9 cellular contexts compared by ENCODE assay signal in genomic region chr2:11681722-11682589, GRCh38. TPM values are rescaled to one million over a fixed set of nuclear protein-coding genes. Genes with fewer than 3 reads are reported as not detected.
A peak's percentile ranks its signal among the peaks of the same experiment; 100 is the strongest.
DNase-seq lines count a peak whose midpoint lies in the region; ATAC-seq and TF ChIP-seq lines count a peak whose summit lies in the region.
"Had no signal": no experiment of that assay in that cellular context is flagged by ENCODE, and none has a peak within 500 bp of the region (broad histone marks: within the 10 kb centered on the region; RNA-seq: fewer than 3 reads in every experiment).

No MANE protein-coding gene starts in this region.

- H3K9ac ChIP-seq in SK-N-SH (no peak overlapping the region), adipocyte (ENCODE audit: low read length) (no peak overlapping the region)

- H3K36me3 Mint-ChIP-seq in immature natural killer cell, result no peaks in the 10 kb centered on the region

- H3K9me3 Mint-ChIP-seq in immature natural killer cell, result no peaks in the 10 kb centered on the region
- H3K9me3 Mint-ChIP-seq: stimulated activated naive CD8-positive, alpha-beta T cell treated with anti-CD3 and anti-CD28 coated beads, Interleukin-15, Interleukin-2, amounts not matched to agents 100 ng/mL and 50 ng/mL, for 24 hours had no signal

- H3K36me3 ChIP-seq in SK-N-SH (replicated peaks in 1 of 2; ENCODE audit: control insufficient read depth in 1 of 2, insufficient read depth in 2 of 2, low read length in 1 of 2) (no peaks in the 10 kb centered on the region), adipocyte (ENCODE audit: control insufficient read depth, insufficient read depth, low read length, severe bottlenecking) (no peaks in the 10 kb centered on the region)

- TF ChIP-seq RAD21 in SK-N-SH (IDR thresholded peaks at IDR 0.05; ENCODE audit: low read length), result peak; percentile 76

- H3K9me3 ChIP-seq in SK-N-SH (no peaks in the 10 kb centered on the region), adipocyte (ENCODE audit: control insufficient read depth, low read length) (no peaks in the 10 kb centered on the region)

- no peak overlapping the region for H3K27ac Mint-ChIP-seq in immature natural killer cell
- H3K27ac Mint-ChIP-seq: stimulated activated naive CD8-positive, alpha-beta T cell treated with anti-CD3 and anti-CD28 coated beads, Interleukin-15, Interleukin-2, amounts not matched to agents 100 ng/mL and 50 ng/mL, for 24 hours had no signal

- no peaks in the 10 kb centered on the region for H3K4me1 Mint-ChIP-seq in immature natural killer cell

- H3K27ac ChIP-seq in SK-N-SH (ENCODE audit: low read depth in 2 of 2, low read length in 1 of 2), result no peak overlapping the region

- no peak for ATAC-seq in GM18907 (IDR thresholded peaks at IDR 0.05; ENCODE audit: unreplicated experiment)

- peak; percentile 93 for TF ChIP-seq CTCF in SK-N-SH (IDR thresholded peaks at IDR 0.05)

- H3K4me1 ChIP-seq in SK-N-SH (ENCODE audit: control insufficient read depth in 1 of 2, insufficient read depth in 2 of 2, low read depth in 1 of 2, low read length in 1 of 2), result peaks cover 0 to 19% of the 10 kb centered on the region in 2 experiments; a peak in 1 of 4 replicates
- H3K4me1 ChIP-seq in adipocyte (ENCODE audit: control insufficient read depth, insufficient read depth, low read length), result peaks cover 15% of the 10 kb centered on the region

- POLR2A ChIA-PET in SK-N-SH (lab: Yijun Ruan, JAX), result no interaction called here

- no peak overlapping the region; a peak in 1 of 4 replicates for H3K4me3 ChIP-seq in SK-N-SH (ENCODE audit: low read depth in 2 of 2, low read length in 1 of 2)
- H3K4me3 ChIP-seq in adipocyte (ENCODE audit: low read length), result no peak overlapping the region

- H3K4me3 Mint-ChIP-seq in immature natural killer cell, result no peak overlapping the region
- H3K4me3 Mint-ChIP-seq: stimulated activated naive CD8-positive, alpha-beta T cell treated with anti-CD3 and anti-CD28 coated beads, Interleukin-15, Interleukin-2, amounts not matched to agents 100 ng/mL and 50 ng/mL, for 24 hours had no signal

- DNase-seq in DMS 273 (lab: John Stamatoyannopoulos, UW; ENCODE audit: unreplicated experiment) (peak; percentile 68), DMS 273 treated with DMSO at 0.1 percent for 48 hours (lab: John Stamatoyannopoulos, UW) (no peak), KG1 (lab: John Stamatoyannopoulos, UW) (peak; percentile 6), SK-N-SH (peak; percentile 90), adipocyte (ENCODE audit: low read depth) (peak; percentile 24), immature natural killer cell (peak in 2 of 3 donors; percentile 14 to 24)
- peak in 2 of 3 experiments; percentile 20 to 60 for DNase-seq in stimulated activated CD4-positive, alpha-beta T cell treated with anti-CD3 and anti-CD28 coated beads, TNF-alpha, amount 100 ng/mL, for 24 hours (ENCODE audit: low read depth in 3 of 3)

- no peaks in the 10 kb centered on the region for H4K20me1 ChIP-seq in SK-N-SH (ENCODE audit: insufficient read depth)

- H3K79me2 ChIP-seq in SK-N-SH (ENCODE audit: insufficient read depth), result no peaks in the 10 kb centered on the region

- CTCF ChIA-PET in SK-N-SH (lab: Yijun Ruan, JAX), result interaction anchor here (0.5 to 31.9 kb wide), 50 partner anchors 8 to 1326 kb away, joined by 3 to 886 read pairs (median 5); partner anchors contain the start of gene LPIN1

- no peaks in the 10 kb centered on the region for H3K9me2 ChIP-seq in SK-N-SH

- H3K27me3 ChIP-seq in SK-N-SH (ENCODE audit: insufficient read depth), result peaks cover 14% of the 10 kb centered on the region; the same call in 1 of the 2 replicates
- peaks cover 67% of the 10 kb centered on the region for H3K27me3 ChIP-seq in adipocyte (replicated peaks; ENCODE audit: control insufficient read depth, insufficient read depth, low read length)

- no peaks in the 10 kb centered on the region for H3F3A ChIP-seq in SK-N-SH (replicated peaks; ENCODE audit: insufficient read depth)

- peaks cover 7 to 16% (median 8%) of the 10 kb centered on the region in 3 donors for H3K27me3 Mint-ChIP-seq in immature natural killer cell (ENCODE audit: low read depth in 3 of 3)

- 59% methylated on average over 29 of the region's 31 CpGs for WGBS in SK-N-SH (ENCODE audit: low lambda C conversion rate)

- TF ChIP-seq EP300 in SK-N-SH (IDR thresholded peaks at IDR 0.05; ENCODE audit: borderline replicate concordance in 1 of 2, low read depth in 1 of 2, low read length in 1 of 2), result no peak

- no peak overlapping the region for H3K4me2 ChIP-seq in SK-N-SH

- H2AFZ ChIP-seq in SK-N-SH (ENCODE audit: low read depth), result no peak overlapping the region

TF ChIP-seq in SK-N-SH, 30 proteins besides CTCF, POLR2A, EP300 and RAD21:
- TF ChIP-seq POLR2AphosphoS5 (IDR thresholded peaks at IDR 0.05; ENCODE audit: low read depth, low read length) (no peak), NFIC (IDR thresholded peaks at IDR 0.05; ENCODE audit: borderline replicate concordance) (no peak), SMC3 (IDR thresholded peaks at IDR 0.05; ENCODE audit: low read depth, low read length) (peak; percentile 52; the same call in 1 of the 2 replicates)
- TF ChIP-seq, protein P1, sequence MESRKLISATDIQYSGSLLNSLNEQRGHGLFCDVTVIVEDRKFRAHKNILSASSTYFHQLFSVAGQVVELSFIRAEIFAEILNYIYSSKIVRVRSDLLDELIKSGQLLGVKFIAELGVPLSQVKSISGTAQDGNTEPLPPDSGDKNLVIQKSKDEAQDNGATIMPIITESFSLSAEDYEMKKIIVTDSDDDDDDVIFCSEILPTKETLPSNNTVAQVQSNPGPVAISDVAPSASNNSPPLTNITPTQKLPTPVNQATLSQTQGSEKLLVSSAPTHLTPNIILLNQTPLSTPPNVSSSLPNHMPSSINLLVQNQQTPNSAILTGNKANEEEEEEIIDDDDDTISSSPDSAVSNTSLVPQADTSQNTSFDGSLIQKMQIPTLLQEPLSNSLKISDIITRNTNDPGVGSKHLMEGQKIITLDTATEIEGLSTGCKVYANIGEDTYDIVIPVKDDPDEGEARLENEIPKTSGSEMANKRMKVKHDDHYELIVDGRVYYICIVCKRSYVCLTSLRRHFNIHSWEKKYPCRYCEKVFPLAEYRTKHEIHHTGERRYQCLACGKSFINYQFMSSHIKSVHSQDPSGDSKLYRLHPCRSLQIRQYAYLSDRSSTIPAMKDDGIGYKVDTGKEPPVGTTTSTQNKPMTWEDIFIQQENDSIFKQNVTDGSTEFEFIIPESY (IDR thresholded peaks at IDR 0.05; ENCODE audit: borderline replicate concordance, low read depth), result no peak
- TF ChIP-seq, protein P2, sequence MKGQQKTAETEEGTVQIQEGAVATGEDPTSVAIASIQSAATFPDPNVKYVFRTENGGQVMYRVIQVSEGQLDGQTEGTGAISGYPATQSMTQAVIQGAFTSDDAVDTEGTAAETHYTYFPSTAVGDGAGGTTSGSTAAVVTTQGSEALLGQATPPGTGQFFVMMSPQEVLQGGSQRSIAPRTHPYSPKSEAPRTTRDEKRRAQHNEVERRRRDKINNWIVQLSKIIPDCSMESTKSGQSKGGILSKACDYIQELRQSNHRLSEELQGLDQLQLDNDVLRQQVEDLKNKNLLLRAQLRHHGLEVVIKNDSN (IDR thresholded peaks at IDR 0.05; ENCODE audit: borderline replicate concordance, low read depth), result no peak

RNA-seq across cellular contexts. Expression of gene NTSR2, which starts 12.0 kb away (rescaled TPM):
- polyA plus RNA-seq in SK-N-SH (2012; rRNA removed) (not detected in 2 replicates), immature natural killer cell (not detected)
- not detected in 2 replicates for polyA plus RNA-seq in SK-N-SH (2012; cell fraction: cytosol; rRNA removed)
- not detected in 2 replicates for polyA plus RNA-seq in SK-N-SH (2012; cell fraction: nucleus; rRNA removed)
